2 cellular contexts compared by ENCODE assay signal in genomic region chr17:16444258-16444886, GRCh38.
A peak's percentile ranks its signal among the peaks of the same experiment; 100 is the strongest.
TF ChIP-seq lines count a peak whose summit lies in the region.

No MANE protein-coding gene starts in this region.

TF ChIP-seq in HCT116, 20 proteins besides CTCF, POLR2A, EP300 and RAD21:
- TF ChIP-seq ELF1 (IDR thresholded peaks at IDR 0.05; ENCODE audit: borderline replicate concordance, low read depth), result no peak
- peak; percentile 43 for TF ChIP-seq POLR2AphosphoS5 (IDR thresholded peaks at IDR 0.05; ENCODE audit: low read depth, low read length)

TF ChIP-seq in HepG2, 621 proteins besides CTCF, POLR2A, EP300 and RAD21 (continues in another document):
- no peak for TF ChIP-seq BCL6 (CRISPR knock-in tag; IDR thresholded peaks at IDR 0.05)
- no peak for TF ChIP-seq MXD1 (CRISPR knock-in tag; IDR thresholded peaks at IDR 0.05)
- TF ChIP-seq ZKSCAN5 (CRISPR knock-in tag; IDR thresholded peaks at IDR 0.05), result no peak
- peak; percentile 24 for TF ChIP-seq U2AF1 (optimal IDR thresholded peaks at IDR 0.05; ENCODE audit: low read depth, low read length)
- no peak for TF ChIP-seq CEBPB (IDR thresholded peaks at IDR 0.05; ENCODE audit: borderline replicate concordance, low read depth, low read length)
- no peak; the same call in 1 of the 2 replicates for TF ChIP-seq CCDC6 (CRISPR knock-in tag; IDR thresholded peaks at IDR 0.05)
- no peak for TF ChIP-seq GATAD1 (CRISPR knock-in tag; IDR thresholded peaks at IDR 0.05)
- peak; percentile 11 for TF ChIP-seq RBM22 (optimal IDR thresholded peaks at IDR 0.05; ENCODE audit: low read length)
- TF ChIP-seq AGO2 (optimal IDR thresholded peaks at IDR 0.05; ENCODE audit: low read depth, low read length), result no peak
- no peak for TF ChIP-seq ZNF883 (CRISPR knock-in tag; IDR thresholded peaks at IDR 0.05; ENCODE audit: not compliant biosample characterization)
- no peak for TF ChIP-seq ZNF24 (IDR thresholded peaks at IDR 0.05)
- TF ChIP-seq U2AF2 (IDR thresholded peaks at IDR 0.05; ENCODE audit: low read depth, low read length), result no peak
- TF ChIP-seq ZNF260 (CRISPR knock-in tag; IDR thresholded peaks at IDR 0.05; ENCODE audit: borderline replicate concordance, low read depth), result no peak
- no peak for TF ChIP-seq SP5 (CRISPR knock-in tag; IDR thresholded peaks at IDR 0.05; ENCODE audit: borderline replicate concordance, low read depth)
- no peak for TF ChIP-seq CBX1 (IDR thresholded peaks at IDR 0.05; ENCODE audit: low read depth)
- no peak for TF ChIP-seq CBX2 (IDR thresholded peaks at IDR 0.05; ENCODE audit: low read depth, low read length)
- no peak for TF ChIP-seq CBX2 (CRISPR knock-in tag; IDR thresholded peaks at IDR 0.05; ENCODE audit: low read depth)
- TF ChIP-seq ARID3A (IDR thresholded peaks at IDR 0.05; ENCODE audit: low read depth, low read length), result no peak
- no peak for TF ChIP-seq PCBP1 (IDR thresholded peaks at IDR 0.05; ENCODE audit: borderline replicate concordance, low read depth, low read length)
- TF ChIP-seq FOXP1 (IDR thresholded peaks at IDR 0.05), result no peak
- TF ChIP-seq FOXP1 (CRISPR knock-in tag; IDR thresholded peaks at IDR 0.05), result no peak
- no peak for TF ChIP-seq ZSCAN9 (CRISPR knock-in tag; IDR thresholded peaks at IDR 0.05; ENCODE audit: borderline replicate concordance)
- no peak for TF ChIP-seq ARNTL (CRISPR knock-in tag; IDR thresholded peaks at IDR 0.05)
- TF ChIP-seq MED13 (CRISPR knock-in tag; IDR thresholded peaks at IDR 0.05), result no peak
- no peak for TF ChIP-seq MIXL1 (CRISPR knock-in tag; IDR thresholded peaks at IDR 0.05)
- TF ChIP-seq HMG20B (CRISPR knock-in tag; conservative IDR thresholded peaks at IDR 0.05), result no peak
- TF ChIP-seq ZNF160 (CRISPR knock-in tag; IDR thresholded peaks at IDR 0.05), result no peak
- TF ChIP-seq ZNF576 (CRISPR knock-in tag; IDR thresholded peaks at IDR 0.05), result no peak
- no peak for TF ChIP-seq MEIS1 (CRISPR knock-in tag; IDR thresholded peaks at IDR 0.05; ENCODE audit: borderline replicate concordance)
- TF ChIP-seq SMYD3 (CRISPR knock-in tag; IDR thresholded peaks at IDR 0.05), result no peak
- TF ChIP-seq THAP11 (CRISPR knock-in tag; IDR thresholded peaks at IDR 0.05), result no peak
- no peak for TF ChIP-seq ZNF704 (CRISPR knock-in tag; IDR thresholded peaks at IDR 0.05; ENCODE audit: borderline replicate concordance)
- TF ChIP-seq TFAP4 (IDR thresholded peaks at IDR 0.05; ENCODE audit: borderline replicate concordance, low read depth), result peak; percentile 60
- TF ChIP-seq POLR2G (IDR thresholded peaks at IDR 0.05; ENCODE audit: low read depth, low read length), result peak; percentile 38
- 0 out of 2 replicates have a peak, but pooled peaks have one; percentile 31 for TF ChIP-seq NR0B2 (CRISPR knock-in tag; IDR thresholded peaks at IDR 0.05)
- TF ChIP-seq PRPF4 (IDR thresholded peaks at IDR 0.05; ENCODE audit: low read depth, low read length, poor library complexity, severe bottlenecking), result no peak
- no peak for TF ChIP-seq TAF15 (IDR thresholded peaks at IDR 0.05; ENCODE audit: low read depth, low read length, poor library complexity, severe bottlenecking)
- 0 out of 2 replicates have a peak, but pooled peaks have one; percentile 39 for TF ChIP-seq NR2F2 (IDR thresholded peaks at IDR 0.05; ENCODE audit: borderline replicate concordance, low read depth)
- TF ChIP-seq FOXA3 (CRISPR knock-in tag; IDR thresholded peaks at IDR 0.05), result no peak
- no peak for TF ChIP-seq NRL (CRISPR knock-in tag; IDR thresholded peaks at IDR 0.05; ENCODE audit: borderline replicate concordance)
- no peak for TF ChIP-seq ZNF329 (CRISPR knock-in tag; IDR thresholded peaks at IDR 0.05; ENCODE audit: low read depth)
- no peak for TF ChIP-seq CSRNP2 (CRISPR knock-in tag; conservative IDR thresholded peaks at IDR 0.05; ENCODE audit: low read depth)
- no peak for TF ChIP-seq MBNL3 (CRISPR knock-in tag; conservative IDR thresholded peaks at IDR 0.05)
- no peak for TF ChIP-seq TRIM22 (IDR thresholded peaks at IDR 0.05)
- no peak for TF ChIP-seq ZNF280D (CRISPR knock-in tag; IDR thresholded peaks at IDR 0.05)
- no peak for TF ChIP-seq MAFF (IDR thresholded peaks at IDR 0.05; ENCODE audit: low read depth, low read length)
- no peak for TF ChIP-seq HNRNPH1 (optimal IDR thresholded peaks at IDR 0.05; ENCODE audit: low read depth, low read length)
- peak; percentile 50; the same call in 1 of the 2 replicates for TF ChIP-seq ZBTB7B (CRISPR knock-in tag; IDR thresholded peaks at IDR 0.05)
- TF ChIP-seq MAZ (IDR thresholded peaks at IDR 0.05; ENCODE audit: borderline replicate concordance, low read depth, low read length), result no peak
- no peak for TF ChIP-seq MAZ (CRISPR knock-in tag; IDR thresholded peaks at IDR 0.05; ENCODE audit: low read depth)
- TF ChIP-seq STAT6 (CRISPR knock-in tag; IDR thresholded peaks at IDR 0.05; ENCODE audit: borderline replicate concordance), result no peak
- TF ChIP-seq ZBTB39 (CRISPR knock-in tag; IDR thresholded peaks at IDR 0.05), result no peak
- no peak for TF ChIP-seq ZNF33B (CRISPR knock-in tag; IDR thresholded peaks at IDR 0.05)
